Comparison of ENCODE assay signal across 26 cellular contexts in the genomic region with DNA sequence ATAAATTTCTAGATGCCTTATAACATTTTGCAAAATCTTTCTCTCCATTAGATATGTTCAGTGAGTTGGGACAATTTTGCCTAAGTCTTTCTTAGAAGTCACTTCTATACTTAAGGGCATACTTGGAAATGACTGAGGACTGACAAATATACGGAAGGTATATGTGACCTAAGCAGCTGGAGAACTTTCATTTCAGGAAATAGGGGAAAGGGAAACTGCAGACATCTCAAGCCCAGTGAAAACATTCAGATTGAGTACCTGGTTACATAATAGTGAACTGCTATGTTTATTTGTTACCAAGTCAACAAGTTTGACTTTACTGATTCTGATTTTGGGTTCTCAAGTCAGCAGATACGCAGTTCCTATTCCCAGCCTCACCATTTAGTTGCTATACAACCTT.
"Had no signal": no experiment of that assay in that cellular context is flagged by ENCODE, and none has a peak within 500 bp of the region (broad histone marks: within the 10 kb centered on the region; RNA-seq: fewer than 3 reads in every experiment).

No MANE protein-coding gene starts in this region.

- DNase-seq: dermis blood vessel endothelial cell; effector memory CD8-positive, alpha-beta T cell; erythroblast; esophagus squamous epithelium; foreskin melanocyte; glutamatergic neuron; heart right ventricle; hippocampal formation; islet precursor cell; kidney glomerular epithelial cell; left colon; left ventricle myocardium superior; naive thymus-derived CD4-positive, alpha-beta T cell; nucleus accumbens; psoas muscle; right cardiac atrium; sigmoid colon; spleen; stimulated activated CD4-positive, alpha-beta T cell treated with anti-CD3 and anti-CD28 coated beads, Interleukin-4, amount 100 ng/mL, for 4 hours; stimulated activated naive CD8-positive, alpha-beta T cell treated with anti-CD3 and anti-CD28 coated beads, Interleukin-15, Interleukin-2, amounts not matched to agents 100 U/mL and 50 U/mL, for 24 hours; substantia nigra; testis; tibial artery had no signal

- ATAC-seq: effector memory CD8-positive, alpha-beta T cell; left colon; left ventricle myocardium superior; naive thymus-derived CD4-positive, alpha-beta T cell; psoas muscle; right cardiac atrium; stimulated activated memory B cell treated with anti-CD40 and anti-IgM and Interleukin-4, amounts not matched to agents 10 μg/mL and 1 μg/mL and 100 μg/mL, for 72 hours; stimulated activated naive CD8-positive, alpha-beta T cell treated with anti-CD3 and anti-CD28 coated beads, Interleukin-15, Interleukin-2, amounts not matched to agents 100 U/mL and 50 U/mL, for 24 hours had no signal

- H3K9me3 ChIP-seq: esophagus squamous epithelium, heart right ventricle, psoas muscle, sigmoid colon, spleen, testis, tibial artery had no signal

- H3K36me3 ChIP-seq: esophagus squamous epithelium, heart right ventricle, sigmoid colon, spleen, tibial artery had no signal

- H3K4me1 ChIP-seq: esophagus squamous epithelium, psoas muscle, spleen, testis had no signal

- H3K4me3 ChIP-seq: coronary artery, esophagus squamous epithelium, heart right ventricle, lung, psoas muscle, sigmoid colon, spleen, testis, tibial artery had no signal

- H3K27me3 ChIP-seq: esophagus squamous epithelium, heart right ventricle, spleen, testis, tibial artery had no signal

- H3K27ac ChIP-seq: coronary artery, esophagus squamous epithelium, heart right ventricle, psoas muscle, sigmoid colon, spleen, testis, tibial artery had no signal
